ENCODE assay signal across 1 cellular context in genomic region chr17:44911133-44912001, GRCh38.
TF ChIP-seq lines count a peak whose summit lies in the region.

No MANE protein-coding gene starts in this region.

TF ChIP-seq in HepG2, 621 proteins besides CTCF, POLR2A, EP300 and RAD21 (continued from another document and continues in another):
- TF ChIP-seq RERE (CRISPR knock-in tag; IDR thresholded peaks at IDR 0.05; ENCODE audit: low read depth) (no peak), PHF21A (CRISPR knock-in tag; IDR thresholded peaks at IDR 0.05) (no peak), RELA (CRISPR knock-in tag; IDR thresholded peaks at IDR 0.05) (no peak), IRX3 (CRISPR knock-in tag; IDR thresholded peaks at IDR 0.05; ENCODE audit: borderline replicate concordance, low read depth) (no peak), TP53 (CRISPR knock-in tag; conservative IDR thresholded peaks at IDR 0.05) (no peak), BCL3 (CRISPR knock-in tag; IDR thresholded peaks at IDR 0.05) (no peak; the same call in 1 of the 2 replicates), SNAI1 (CRISPR knock-in tag; IDR thresholded peaks at IDR 0.05; ENCODE audit: borderline replicate concordance) (no peak), DPF2 (CRISPR knock-in tag; IDR thresholded peaks at IDR 0.05; ENCODE audit: borderline replicate concordance, low read depth) (no peak), NPAS2 (CRISPR knock-in tag; IDR thresholded peaks at IDR 0.05; ENCODE audit: borderline replicate concordance) (no peak), PCBP1 (IDR thresholded peaks at IDR 0.05; ENCODE audit: borderline replicate concordance, low read depth, low read length) (no peak), ZNF543 (CRISPR knock-in tag; IDR thresholded peaks at IDR 0.05) (0 out of 2 replicates have a peak, but pooled peaks have one; percentile 42), CSRNP1 (CRISPR knock-in tag; IDR thresholded peaks at IDR 0.05) (0 out of 2 replicates have a peak, but pooled peaks have one; percentile 67), AGO1 (IDR thresholded peaks at IDR 0.05; ENCODE audit: low read depth, low read length, poor library complexity, severe bottlenecking) (no peak), U2AF1 (optimal IDR thresholded peaks at IDR 0.05; ENCODE audit: low read depth, low read length) (no peak), HNF1B (CRISPR knock-in tag; IDR thresholded peaks at IDR 0.05) (peak; percentile 39; the same call in 1 of the 2 replicates), DMTF1 (CRISPR knock-in tag; IDR thresholded peaks at IDR 0.05) (no peak; the same call in 1 of the 2 replicates), BRD4 (CRISPR knock-in tag; IDR thresholded peaks at IDR 0.05) (no peak), PHF8 (CRISPR knock-in tag; IDR thresholded peaks at IDR 0.05) (peak; percentile 42), ZNF235 (CRISPR knock-in tag; IDR thresholded peaks at IDR 0.05; ENCODE audit: borderline replicate concordance) (no peak), MBD4 (IDR thresholded peaks at IDR 0.05; ENCODE audit: borderline replicate concordance, low read length) (no peak), MATR3 (CRISPR knock-in tag; IDR thresholded peaks at IDR 0.05) (no peak), ZNF800 (CRISPR knock-in tag; IDR thresholded peaks at IDR 0.05) (no peak), NFE2L2 (IDR thresholded peaks at IDR 0.05; ENCODE audit: low read length) (no peak), RCOR2 (CRISPR knock-in tag; IDR thresholded peaks at IDR 0.05) (no peak), NFKBIZ (CRISPR knock-in tag; IDR thresholded peaks at IDR 0.05) (no peak), ZNF44 (CRISPR knock-in tag; IDR thresholded peaks at IDR 0.05) (no peak), PAX8 (CRISPR knock-in tag; IDR thresholded peaks at IDR 0.05; ENCODE audit: borderline replicate concordance) (no peak), POLR2AphosphoS5 (IDR thresholded peaks at IDR 0.05; ENCODE audit: low read depth, low read length) (no peak), ZBTB8A (CRISPR knock-in tag; IDR thresholded peaks at IDR 0.05; ENCODE audit: borderline replicate concordance, low read depth) (peak; percentile 66; the same call in 1 of the 2 replicates), TBX2 (CRISPR knock-in tag; IDR thresholded peaks at IDR 0.05; ENCODE audit: borderline replicate concordance) (no peak; the same call in 1 of the 2 replicates), ZNF331 (CRISPR knock-in tag; IDR thresholded peaks at IDR 0.05) (peak; percentile 50; the same call in 1 of the 2 replicates), MXD1 (CRISPR knock-in tag; IDR thresholded peaks at IDR 0.05) (peak; percentile 80), MLX (CRISPR knock-in tag; IDR thresholded peaks at IDR 0.05) (no peak), SNAPC4 (CRISPR knock-in tag; IDR thresholded peaks at IDR 0.05) (no peak), TEF (CRISPR knock-in tag; IDR thresholded peaks at IDR 0.05) (no peak), CCDC6 (CRISPR knock-in tag; IDR thresholded peaks at IDR 0.05) (no peak), HDAC1 (CRISPR knock-in tag; IDR thresholded peaks at IDR 0.05) (peak; percentile 58), HMG20B (CRISPR knock-in tag; conservative IDR thresholded peaks at IDR 0.05) (no peak), DNMT3B (CRISPR knock-in tag; conservative IDR thresholded peaks at IDR 0.05) (no peak), ONECUT2 (CRISPR knock-in tag; IDR thresholded peaks at IDR 0.05) (no peak), PCBP2 (optimal IDR thresholded peaks at IDR 0.05; ENCODE audit: low read depth, low read length, poor library complexity, severe bottlenecking) (no peak)
